Comparison of ENCODE assay signal across 8 cellular contexts in genomic region chr17:40443196-40443987, GRCh38. TPM values are rescaled to one million over a fixed set of nuclear protein-coding genes. Genes with fewer than 3 reads are reported as not detected.
DNase-seq lines count a peak whose midpoint lies in the region; ATAC-seq and TF ChIP-seq lines count a peak whose summit lies in the region.

Gene IGFBP4, plus strand, starts transcription at chr17:40443450. Its CDS starts 286 bp downstream, at chr17:40443736.

- H3K4me3 ChIP-seq in WI38 (ENCODE audit: low read depth, low read length) (peak within 1 kb of the TSS; percentile 99), breast epithelium (peak within 1 kb of the TSS; percentile 75 to 98 (median 77)), skin epidermis (peak within 1 kb of the TSS; percentile 40 to 76 (median 53))

- intact Hi-C loops in breast epithelium (cut with DNase I; ENCODE audit: low total_unique reads): loop anchor here (5.0 kb wide), 1 partner anchor 99 kb away; no protein-coding TSS in a partner anchor

- in situ Hi-C loops in GM13976 (cut with MboI; ENCODE audit: low sequenced_read_pairs, unreplicated experiment): loop anchor here (10.0 kb wide), 2 partner anchors 91 to 171 kb away; no protein-coding TSS in a partner anchor

- peak; percentile 4 for TF ChIP-seq POLR2A in breast epithelium (IDR thresholded peaks at IDR 0.05)

- H3K27me3 ChIP-seq in breast epithelium: no peaks in the 10 kb centered on the region

- TF ChIP-seq CTCF in GM13976 (IDR thresholded peaks at IDR 0.05; ENCODE audit: borderline replicate concordance, control extremely low read depth, extremely low read depth, insufficient read depth, missing control alignments) (peak; percentile 80), WI38 (IDR thresholded peaks at IDR 0.05; ENCODE audit: low read depth, low read length) (0 out of 2 replicates have a peak, but pooled peaks have one; percentile 19), breast epithelium (IDR thresholded peaks at IDR 0.05) (peak in 2 of 3 donors; percentile 18 to 29)

- H3K4me1 ChIP-seq in breast epithelium: peaks cover 10 to 12% of the 10 kb centered on the region in 2 donors

- H3K27ac ChIP-seq in breast epithelium (peak within 1 kb of the TSS; percentile 94 to 100), skin epidermis (peak within 1 kb of the TSS; percentile 51 to 94 (median 86))

- ATAC-seq in HG02759 (IDR thresholded peaks at IDR 0.05; ENCODE audit: unreplicated experiment) (no peak), GM19455 (IDR thresholded peaks at IDR 0.05; ENCODE audit: unreplicated experiment) (no peak)

- H3K9me3 ChIP-seq in breast epithelium: no peaks in the 10 kb centered on the region

- DNase-seq in GM13976 (ENCODE audit: low spot score) (peak; percentile 85), NCI-H1930 (lab: John Stamatoyannopoulos, UW) (peak; percentile 43 to 82), breast epithelium (ENCODE audit: low spot score in 2 of 2) (peak; percentile 70 to 81), iPS-NIHi11 (ENCODE audit: low spot score) (peak; percentile 85)

- no peaks in the 10 kb centered on the region for H3K36me3 ChIP-seq in breast epithelium

RNA-seq across cellular contexts. Expression of gene IGFBP4, which starts in this region (rescaled TPM):
- 100 to 1,000 TPM; 191 to 893 (median 278) TPM for total RNA-seq in breast epithelium

Comparison
In these comparisons a context has a peak if more than half of its experiments do, and no peak if none do; other contexts are left out.
1. CTCF ChIP-seq: peak in every context shown above with its lines; median percentile 80 in GM13976; 24 in breast epithelium; 19 in WI38.